12 cellular contexts compared by ENCODE assay signal in the genomic region with DNA sequence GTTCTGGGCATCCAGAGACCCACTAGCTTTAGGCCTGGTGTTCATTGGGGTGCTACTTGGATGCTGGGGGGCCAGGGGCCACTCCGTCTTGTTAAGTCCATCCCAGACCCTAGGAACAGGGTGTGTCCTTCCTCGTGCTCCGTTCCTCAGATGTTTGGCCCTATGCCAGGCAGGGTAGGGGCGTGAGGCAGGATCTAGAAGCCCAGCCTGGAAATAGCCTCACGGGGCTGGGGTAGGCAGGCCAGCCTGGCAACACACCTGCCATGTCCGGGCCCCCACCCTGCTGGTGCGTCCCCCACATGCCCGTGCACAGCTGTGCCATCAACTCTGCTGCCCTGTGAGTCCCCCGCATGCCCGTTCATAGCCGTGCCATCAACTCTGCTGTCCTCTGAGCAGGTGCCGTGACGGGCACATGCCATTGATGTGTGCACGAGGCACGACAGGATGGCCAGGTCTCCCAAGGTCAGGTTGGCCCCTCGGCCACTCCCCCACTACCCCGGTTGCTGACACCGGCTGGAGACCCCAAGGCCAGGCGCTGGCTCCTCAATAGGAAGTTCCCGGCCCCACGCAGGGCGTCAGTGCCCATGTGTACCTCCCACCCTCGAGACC. TPM values are rescaled to one million over a fixed set of nuclear protein-coding genes. Genes with fewer than 3 reads are reported as not detected.
DNase-seq lines count a peak whose midpoint lies in the region; ATAC-seq, FAIRE-seq and TF ChIP-seq lines count a peak whose summit lies in the region.
"Had no signal": no experiment of that assay in that cellular context is flagged by ENCODE, and none has a peak within 500 bp of the region (broad histone marks: within the 10 kb centered on the region; RNA-seq: fewer than 3 reads in every experiment).

No MANE protein-coding gene starts in this region.

- no peak for ATAC-seq in GM18502 (IDR thresholded peaks at IDR 0.05; ENCODE audit: poor library complexity, unreplicated experiment)

- H3K4me1 ChIP-seq in breast epithelium (peaks cover 0 to 7% of the 10 kb centered on the region in 2 donors), mesodermal cell (ENCODE audit: control insufficient read depth, insufficient read depth, low read length, poor library complexity, severe bottlenecking) (peaks cover 6% of the 10 kb centered on the region)

- H3K27ac ChIP-seq in breast epithelium (peak overlapping the region; percentile 45 to 59), mesodermal cell (ENCODE audit: low read depth, low read length, severe bottlenecking) (peak overlapping the region; percentile 62)
- H3K27ac ChIP-seq: PC-9 had no signal

- H3K27ac Mint-ChIP-seq in activated naive CD8-positive, alpha-beta T cell: peak overlapping the region; percentile 54
- no peak overlapping the region for H3K27ac Mint-ChIP-seq in activated naive CD8-positive, alpha-beta T cell treated with anti-CD3 and anti-CD28 coated beads for 36 hours

- no peak for DNase-seq in activated naive CD8-positive, alpha-beta T cell treated with anti-CD3 and anti-CD28 coated beads for 36 hours
- DNase-seq in breast epithelium (ENCODE audit: low spot score in 2 of 2): no peak
- DNase-seq in urothelium cell line (ENCODE audit: low spot score): peak; percentile 49
- no peak for DNase-seq in G401 (ENCODE audit: low spot score)
- DNase-seq in KG1 (lab: John Stamatoyannopoulos, UW): no peak
- DNase-seq: effector CD4-positive, alpha-beta T cell; PC-9 had no signal

- H3K4me1 Mint-ChIP-seq in activated naive CD8-positive, alpha-beta T cell (ENCODE audit: low read depth): peaks cover 7% of the 10 kb centered on the region
- peaks cover 5% of the 10 kb centered on the region for H3K4me1 Mint-ChIP-seq in activated naive CD8-positive, alpha-beta T cell treated with anti-CD3 and anti-CD28 coated beads for 36 hours

- WGBS in mesodermal cell (ENCODE audit: insufficient coverage in 2 of 2), 2 experiments: 95 to 96% methylated on average over 20 to 23 of the region's 23 CpGs

- TF ChIP-seq CTCF in breast epithelium (IDR thresholded peaks at IDR 0.05): no peak

- no peaks in the 10 kb centered on the region for H3K27me3 ChIP-seq in breast epithelium

- intact Hi-C loops in breast epithelium (cut with DNase I; ENCODE audit: low total_unique reads): loop anchor here (5.0 kb wide), 1 partner anchor 945 kb away; no protein-coding TSS in a partner anchor

- H3K36me3 ChIP-seq in breast epithelium: no peaks in the 10 kb centered on the region
- H3K36me3 ChIP-seq in mesodermal cell (ENCODE audit: control insufficient read depth, insufficient read depth, low read length): peaks cover 31% of the 10 kb centered on the region

- H3K9me3 Mint-ChIP-seq in activated naive CD8-positive, alpha-beta T cell (ENCODE audit: low read depth): no peaks in the 10 kb centered on the region
- no peaks in the 10 kb centered on the region for H3K9me3 Mint-ChIP-seq in activated naive CD8-positive, alpha-beta T cell treated with anti-CD3 and anti-CD28 coated beads for 36 hours

- H3K36me3 Mint-ChIP-seq in activated naive CD8-positive, alpha-beta T cell: no peaks in the 10 kb centered on the region
- H3K36me3 Mint-ChIP-seq in activated naive CD8-positive, alpha-beta T cell treated with anti-CD3 and anti-CD28 coated beads for 36 hours: peaks cover 3% of the 10 kb centered on the region

- H3K9me3 ChIP-seq in breast epithelium (no peaks in the 10 kb centered on the region), mesodermal cell (ENCODE audit: control insufficient read depth, low read length) (no peaks in the 10 kb centered on the region)

- H3K4me3 Mint-ChIP-seq in activated naive CD8-positive, alpha-beta T cell: no peak overlapping the region
- H3K4me3 Mint-ChIP-seq in activated naive CD8-positive, alpha-beta T cell treated with anti-CD3 and anti-CD28 coated beads for 36 hours: no peak overlapping the region

- in situ Hi-C loops in G401 (cut with HindIII; ENCODE audit: low sequenced_read_pairs): no loop called here

- no peak for TF ChIP-seq POLR2A in breast epithelium (IDR thresholded peaks at IDR 0.05)

- no peak overlapping the region for H3K4me3 ChIP-seq in breast epithelium
- no peak overlapping the region for H3K4me3 ChIP-seq in mesodermal cell (ENCODE audit: extremely low read depth, insufficient read depth, low read length, poor library complexity, severe bottlenecking)
- H3K4me3 ChIP-seq: PC-9 had no signal

- no peak for FAIRE-seq in urothelium cell line (lab: Jason Lieb, UNC)
- FAIRE-seq: H1, keratinocyte had no signal

- no peaks in the 10 kb centered on the region for H3K27me3 Mint-ChIP-seq in activated naive CD8-positive, alpha-beta T cell
- H3K27me3 Mint-ChIP-seq in activated naive CD8-positive, alpha-beta T cell treated with anti-CD3 and anti-CD28 coated beads for 36 hours: no peaks in the 10 kb centered on the region

RNA-seq across cellular contexts. Expression of a gene that starts 36.8 kb away (rescaled TPM):
- total RNA-seq in activated naive CD8-positive, alpha-beta T cell treated with anti-CD3 and anti-CD28 coated beads for 36 hours: 10 to 100 TPM; 71.5 to 74.1 TPM
- 1 to 10 TPM in 2 of 3 donors, under 1 TPM in 1; 0.66 to 3.1 (median 1.1) TPM for total RNA-seq in breast epithelium
- 13.0 TPM for polyA plus RNA-seq in mesodermal cell (2013, experiment 1 of 2)
- 12.2 TPM for polyA plus RNA-seq in mesodermal cell (2013, experiment 2 of 2)
- total RNA-seq in G401 (2014; rRNA removed; shearing (Covaris generic)): 47.8 and 48.9 TPM in 2 replicates

RNA-seq across cellular contexts. Expression of a gene that starts 38.8 kb away (rescaled TPM):
- total RNA-seq in activated naive CD8-positive, alpha-beta T cell treated with anti-CD3 and anti-CD28 coated beads for 36 hours: 10 to 100 TPM; 25.1 to 27.6 TPM
- 100 to 1,000 TPM in 1 of 3 donors, 10 to 100 TPM in 2; 52.3 to 105 (median 60.7) TPM for total RNA-seq in breast epithelium
- polyA plus RNA-seq in mesodermal cell (2013, experiment 1 of 2): 39.8 TPM
- polyA plus RNA-seq in mesodermal cell (2013, experiment 2 of 2): 36.2 TPM
- total RNA-seq in G401 (2014; rRNA removed; shearing (Covaris generic)): 22.8 and 35.6 TPM in 2 replicates

Comparison
In these comparisons a context has a peak if more than half of its experiments do, and no peak if none do; other contexts are left out.
1. RNA of a gene that starts 36.8 kb away (total RNA-seq): 71.5 to 74.1 TPM in activated naive CD8-positive, alpha-beta T cell treated with anti-CD3 and anti-CD28 coated beads for 36 hours and 47.8 to 48.9 TPM in G401; 0.66 to 3.1 TPM in breast epithelium; every median in the first group is over 10 times any median in the second.